ENCODE assay signal across 32 cellular contexts in genomic region chr10:75063461-75064230, GRCh38.
"Had no signal": no experiment of that assay in that cellular context is flagged by ENCODE, and none has a peak within 500 bp of the region (broad histone marks: within the 10 kb centered on the region; RNA-seq: fewer than 3 reads in every experiment).

No MANE protein-coding gene starts in this region.

- H3K36me3 ChIP-seq: brain microvascular endothelial cell, WERI-Rb-1 had no signal

- H3K27me3 Mint-ChIP-seq: activated B cell treated with CpG ODN at 0.5 μM for 24 hours; activated CD8-positive, alpha-beta memory T cell treated with anti-CD3 and anti-CD28 coated beads, Interleukin-2, amount 10 ng/mL, durations not matched to agents 7 days and 5 days; activated naive CD8-positive, alpha-beta T cell; central memory CD8-positive, alpha-beta T cell; dendritic cell treated with granulocyte-macrophage colony-stimulating factor and Interleukin-4, amounts not matched to agents 40 ng/mL and 50 ng/mL, for 4 days; T-helper 17 cell had no signal

- H3K4me3 ChIP-seq: coronary artery, dorsolateral prefrontal cortex had no signal

- H3K36me3 Mint-ChIP-seq: activated CD8-positive, alpha-beta memory T cell treated with anti-CD3 and anti-CD28 coated beads, Interleukin-2, amount 10 ng/mL, durations not matched to agents 7 days and 5 days; activated naive CD8-positive, alpha-beta T cell had no signal

- H3K9me3 Mint-ChIP-seq: activated B cell treated with CpG ODN at 0.5 μM for 24 hours; activated T-cell treated with anti-CD3 and anti-CD28 coated beads, Interleukin-2, amount 50 U/mL, for 72 hours; central memory CD8-positive, alpha-beta T cell; dendritic cell treated with granulocyte-macrophage colony-stimulating factor and Interleukin-4, amounts not matched to agents 40 ng/mL and 50 ng/mL, for 4 days; T-helper 2 cell treated with Interferon-gamma antibody and Interleukin-4, amounts not matched to agents 5 μg/mL and 100 μg/mL, for 36 hours had no signal

- H3K4me1 Mint-ChIP-seq: activated B cell treated with CpG ODN at 0.5 μM for 24 hours; activated CD8-positive, alpha-beta memory T cell treated with anti-CD3 and anti-CD28 coated beads, Interleukin-2, amount 10 ng/mL, durations not matched to agents 7 days and 5 days; central memory CD8-positive, alpha-beta T cell had no signal

- H3K27ac Mint-ChIP-seq: activated B cell treated with CpG ODN at 0.5 μM for 24 hours; activated CD8-positive, alpha-beta memory T cell treated with anti-CD3 and anti-CD28 coated beads, Interleukin-2, amount 10 ng/mL, durations not matched to agents 7 days and 5 days; activated CD8-positive, alpha-beta T cell treated with anti-CD3 and anti-CD28 coated beads, Interleukin-2, amount 10 ng/mL, durations not matched to agents 7 days and 5 days; activated naive CD8-positive, alpha-beta T cell; activated T-cell treated with anti-CD3 and anti-CD28 coated beads, Interleukin-2, amount 50 U/mL, for 72 hours; dendritic cell treated with granulocyte-macrophage colony-stimulating factor and Interleukin-4, amounts not matched to agents 40 ng/mL and 50 ng/mL, for 4 days; endodermal cell; T-helper 17 cell; T-helper 2 cell treated with Interferon-gamma antibody and Interleukin-4, amounts not matched to agents 5 μg/mL and 100 μg/mL, for 36 hours had no signal

- H3K4me3 Mint-ChIP-seq: activated B cell treated with CpG ODN at 0.5 μM for 24 hours; activated CD8-positive, alpha-beta memory T cell treated with anti-CD3 and anti-CD28 coated beads, Interleukin-2, amount 10 ng/mL, durations not matched to agents 7 days and 5 days; activated CD8-positive, alpha-beta T cell treated with anti-CD3 and anti-CD28 coated beads, Interleukin-2, amount 10 ng/mL, durations not matched to agents 7 days and 5 days; activated naive CD8-positive, alpha-beta T cell; activated T-cell treated with anti-CD3 and anti-CD28 coated beads, Interleukin-2, amount 50 U/mL, for 72 hours; central memory CD8-positive, alpha-beta T cell; dendritic cell treated with granulocyte-macrophage colony-stimulating factor and Interleukin-4, amounts not matched to agents 40 ng/mL and 50 ng/mL, for 4 days; endodermal cell; T-helper 17 cell; T-helper 2 cell treated with Interferon-gamma antibody and Interleukin-4, amounts not matched to agents 5 μg/mL and 100 μg/mL, for 36 hours had no signal

- H3K27ac ChIP-seq: brain microvascular endothelial cell, coronary artery had no signal

- FAIRE-seq: astrocyte, bronchial epithelial cell, frontal cortex had no signal

- DNase-seq: activated B cell treated with CpG ODN at 0.5 μM for 24 hours; activated CD4-positive, alpha-beta T cell treated with anti-CD3 and anti-CD28 coated beads for 48 hours; activated CD4-positive, alpha-beta T cell treated with anti-CD3 and anti-CD28 coated beads, Interleukin-2, amount 50 U/mL, for 1 hour; activated CD4-positive, alpha-beta T cell treated with anti-CD3 and anti-CD28 coated beads, Interleukin-2, amount 50 U/mL, for 48 hours; activated CD8-positive, alpha-beta memory T cell treated with anti-CD3 and anti-CD28 coated beads, Interleukin-2, amount 10 ng/mL, durations not matched to agents 7 days and 5 days; activated CD8-positive, alpha-beta memory T cell treated with anti-CD3 and anti-CD28 coated beads, Interleukin-2, amount 50 U/mL, for 4 hours; activated CD8-positive, alpha-beta T cell treated with anti-CD3 and anti-CD28 coated beads, Interleukin-2, amount 10 ng/mL, durations not matched to agents 7 days and 5 days; activated gamma-delta T cell treated with Interleukin-2 at 50 U/mL for 16 hours; activated naive CD4-positive, alpha-beta T cell treated with anti-CD3 and anti-CD28 coated beads, Interleukin-2, amount 50 U/mL, for 16 hours; activated naive CD4-positive, alpha-beta T cell treated with Interleukin-2 at 50 U/mL for 16 hours; activated T-cell treated with anti-CD3 and anti-CD28 coated beads, Interleukin-2, amount 50 U/mL, for 1 hour; activated T-cell treated with anti-CD3 and anti-CD28 coated beads, Interleukin-2, amount 50 U/mL, for 72 hours; amniotic stem cell; anterior cingulate cortex; brain microvascular endothelial cell; dorsolateral prefrontal cortex; effector memory CD4-positive, alpha-beta T cell; endodermal cell; foreskin fibroblast; T-helper 1 cell; T-helper 17 cell; T1000; WERI-Rb-1 had no signal

- H3K27me3 ChIP-seq: brain microvascular endothelial cell, dorsolateral prefrontal cortex had no signal

- ATAC-seq: activated CD4-positive, CD25-positive, alpha-beta regulatory T cell treated with anti-CD3 and anti-CD28 coated beads, Interleukin-2, amount 50 U/mL, for 24 hours; activated CD8-positive, alpha-beta memory T cell treated with anti-CD3 and anti-CD28 coated beads, Interleukin-2, amount 10 ng/mL, durations not matched to agents 7 days and 5 days; activated CD8-positive, alpha-beta T cell treated with anti-CD3 and anti-CD28 coated beads, Interleukin-2, amount 10 ng/mL, durations not matched to agents 7 days and 5 days; activated T-cell treated with anti-CD3 and anti-CD28 coated beads, Interleukin-2, amount 50 U/mL, for 72 hours; T-helper 17 cell had no signal
